Comparison of ENCODE assay signal across 28 cellular contexts in genomic region chr10:88938039-88938438, GRCh38. TPM values are rescaled to one million over a fixed set of nuclear protein-coding genes. Genes with fewer than 3 reads are reported as not detected.
DNase-seq lines count a peak whose midpoint lies in the region; ATAC-seq and TF ChIP-seq lines count a peak whose summit lies in the region.
"Had no signal": no experiment of that assay in that cellular context is flagged by ENCODE, and none has a peak within 500 bp of the region (broad histone marks: within the 10 kb centered on the region; RNA-seq: fewer than 3 reads in every experiment).

No MANE protein-coding gene starts in this region.

- no peaks in the 10 kb centered on the region for H3K9me2 ChIP-seq in OCI-LY7 (ENCODE audit: insufficient read depth, low read length)

- CTCF ChIA-PET in OCI-LY7 (lab: Charles Lee; ENCODE audit: unreplicated experiment) = interaction anchor here (2.1 kb wide), 1 partner anchor 278 kb away, joined by 4 read pairs; no protein-coding TSS in a partner anchor

- H3K36me3 Mint-ChIP-seq in activated T-helper 17 cell treated with anti-CD3 and anti-CD28 coated beads, Interleukin-2, amount 50 U/mL, for 72 hours (ENCODE audit: low read depth) = peaks cover 35% of the 10 kb centered on the region

- no peaks in the 10 kb centered on the region for H3K27me3 Mint-ChIP-seq in activated T-helper 17 cell treated with anti-CD3 and anti-CD28 coated beads, Interleukin-2, amount 50 U/mL, for 72 hours
- H3K27me3 Mint-ChIP-seq: CD4-positive, alpha-beta memory T cell had no signal

- peaks cover 3 to 81% (median 18%) of the 10 kb centered on the region in 3 donors for H3K4me1 ChIP-seq in gastroesophageal sphincter
- peaks cover 5 to 61% of the 10 kb centered on the region in 2 donors for H3K4me1 ChIP-seq in thoracic aorta (ENCODE audit: control insufficient read depth in 1 of 2, low read depth in 2 of 2)
- no peaks in the 10 kb centered on the region for H3K4me1 ChIP-seq in aorta (ENCODE audit: control insufficient read depth in 1 of 2, insufficient read depth in 2 of 2, low read length in 2 of 2)
- H3K4me1 ChIP-seq in OCI-LY7 (ENCODE audit: insufficient read depth, low read length, poor library complexity, severe bottlenecking) = peaks cover 21% of the 10 kb centered on the region

- POLR2A ChIA-PET in OCI-LY7 (lab: Charles Lee) = interaction anchor here (0.6 to 1.7 kb wide), 4 partner anchors 30 to 260 kb away, joined by 3 to 9 read pairs (median 3); no protein-coding TSS in a partner anchor

- H3K27ac Mint-ChIP-seq in activated T-helper 17 cell treated with anti-CD3 and anti-CD28 coated beads, Interleukin-2, amount 50 U/mL, for 72 hours = peak overlapping the region; percentile 36
- H3K27ac Mint-ChIP-seq: CD4-positive, alpha-beta memory T cell had no signal

- WGBS in gastroesophageal sphincter (ENCODE audit: low coverage in 1 of 2), 2 donors = no CpG with 5 or more reads among the region's 3 CpGs
- WGBS in aorta, 2 donors = 38 to 39% methylated on average over 3 of the region's 3 CpGs

- H3K27me3 ChIP-seq in gastroesophageal sphincter = no peaks in the 10 kb centered on the region
- H3K27me3 ChIP-seq in thoracic aorta (replicated peaks; ENCODE audit: insufficient read depth) = no peaks in the 10 kb centered on the region
- H3K27me3 ChIP-seq in aorta (ENCODE audit: control insufficient read depth in 1 of 2, insufficient read depth in 2 of 2, low read length in 1 of 2) = no peaks in the 10 kb centered on the region

- no peaks in the 10 kb centered on the region for H3K79me2 ChIP-seq in OCI-LY7 (ENCODE audit: insufficient read depth, low read depth, low read length)

- H3K4me1 Mint-ChIP-seq in activated T-helper 17 cell treated with anti-CD3 and anti-CD28 coated beads, Interleukin-2, amount 50 U/mL, for 72 hours = peaks cover 10% of the 10 kb centered on the region

- no peak for TF ChIP-seq POLR2A in gastroesophageal sphincter (IDR thresholded peaks at IDR 0.05)

- no peaks in the 10 kb centered on the region for H3K9me3 Mint-ChIP-seq in activated T-helper 17 cell treated with anti-CD3 and anti-CD28 coated beads, Interleukin-2, amount 50 U/mL, for 72 hours
- H3K9me3 Mint-ChIP-seq: CD4-positive, alpha-beta memory T cell had no signal

- H3K9me3 ChIP-seq in gastroesophageal sphincter = no peaks in the 10 kb centered on the region
- H3K9me3 ChIP-seq in thoracic aorta = no peaks in the 10 kb centered on the region
- no peaks in the 10 kb centered on the region for H3K9me3 ChIP-seq in aorta (ENCODE audit: control insufficient read depth, low read length)
- no peaks in the 10 kb centered on the region for H3K9me3 ChIP-seq in OCI-LY7 (ENCODE audit: low read length)
- H3K9me3 ChIP-seq: BLaER1 treated with 17β-estradiol and CSF1 and Interleukin-3, amounts not matched to agents 10 nM and 100 nM had no signal

- TF ChIP-seq EP300 in gastroesophageal sphincter (IDR thresholded peaks at IDR 0.05) = no peak

- no peak for TF ChIP-seq CTCF in gastroesophageal sphincter (IDR thresholded peaks at IDR 0.05)
- no peak for TF ChIP-seq CTCF in thoracic aorta (IDR thresholded peaks at IDR 0.05)
- TF ChIP-seq CTCF in OCI-LY7 (conservative IDR thresholded peaks at IDR 0.05; ENCODE audit: low read length) = no peak

- no peak for DNase-seq in thoracic aorta (ENCODE audit: low spot score)
- DNase-seq in aorta = no peak
- no peak for DNase-seq in OCI-LY7 (ENCODE audit: low spot score)
- no peak for DNase-seq in CD1c-positive myeloid dendritic cell (ENCODE audit: extremely low spot score)
- DNase-seq: AML-193; CD4-positive, alpha-beta memory T cell; COR-L47; DMS53; GM23248; H7; Kasumi-1; MV-4-11; NCI-H1105; NCI-H1436 treated with DMSO at 0.1 percent for 48 hours; NCI-H187 treated with DMSO at 0.1 percent for 48 hours; NCI-H2107; NCI-H524; NCI-H82; NK-92 treated with Interleukin-12 subunit alpha and Interleukin-12 subunit beta, amount 100 ng/mL, for 24 hours; Right ventricle myocardium superior; RPMI8226 had no signal

- no peak overlapping the region for H2AFZ ChIP-seq in OCI-LY7 (ENCODE audit: low read length)
- H2AFZ ChIP-seq: GM23248 had no signal

- peaks cover 36 to 89% of the 10 kb centered on the region in 2 donors for H3K36me3 ChIP-seq in gastroesophageal sphincter
- H3K36me3 ChIP-seq in thoracic aorta = peaks cover 81% of the 10 kb centered on the region
- H3K36me3 ChIP-seq in aorta (ENCODE audit: control insufficient read depth in 1 of 2, insufficient read depth in 2 of 2, low read length in 1 of 2) = peaks cover 22 to 36% of the 10 kb centered on the region in 2 donors
- peaks cover 13% of the 10 kb centered on the region; the same call in 1 of the 2 replicates for H3K36me3 ChIP-seq in OCI-LY7 (ENCODE audit: insufficient read depth, low read length)

- no peak for ATAC-seq in activated T-helper 17 cell treated with anti-CD3 and anti-CD28 coated beads, Interleukin-2, amount 50 U/mL, for 72 hours (replicated peaks)
- no peak for ATAC-seq in gastroesophageal sphincter
- ATAC-seq in thoracic aorta (ENCODE audit: insufficient number of reproducible peaks, low FRiP score, low read depth) = no peak
- no peak for ATAC-seq in aorta (ENCODE audit: low FRiP score)
- ATAC-seq in GM21515 (IDR thresholded peaks at IDR 0.05; ENCODE audit: unreplicated experiment) = no peak
- ATAC-seq: HepG2, K562 had no signal

- no peak overlapping the region for H3K4me3 ChIP-seq in gastroesophageal sphincter
- H3K4me3 ChIP-seq in thoracic aorta = no peak overlapping the region
- H3K4me3 ChIP-seq in aorta (ENCODE audit: low read length in 2 of 2) = no peak overlapping the region
- no peak overlapping the region for H3K4me3 ChIP-seq in OCI-LY7 (ENCODE audit: low read depth, low read length, poor library complexity, severe bottlenecking)
- H3K4me3 ChIP-seq: BLaER1 treated with 17β-estradiol and CSF1 and Interleukin-3, amounts not matched to agents 10 nM and 100 nM; GM23248; K562 had no signal

- H4K20me1 ChIP-seq in OCI-LY7 (ENCODE audit: insufficient read depth, low read length) = no peaks in the 10 kb centered on the region
- H4K20me1 ChIP-seq: BLaER1 treated with 17β-estradiol and CSF1 and Interleukin-3, amounts not matched to agents 10 nM and 100 nM had no signal

- intact Hi-C loops in aorta (cut with DNase I) (loop anchor here in 1 of 2 donors (10.0 kb wide), 1 partner anchor 277 kb away; no protein-coding TSS in a partner anchor), OCI-LY7 (cut with micrococcal nuclease; ENCODE audit: unreplicated experiment) (loop anchor here (5.0 kb wide), 1 partner anchor 174 kb away; no protein-coding TSS in a partner anchor)

- H3K27ac ChIP-seq in gastroesophageal sphincter (peak overlapping the region; percentile 82 to 94 (median 87)), thoracic aorta (peak overlapping the region; percentile 35 to 77), aorta (ENCODE audit: low read depth in 1 of 2, low read length in 2 of 2) (peak overlapping the region; percentile 30 to 42), OCI-LY7 (ENCODE audit: low read depth, low read length, poor library complexity, severe bottlenecking) (no peak overlapping the region)
- H3K27ac ChIP-seq: BLaER1 treated with 17β-estradiol and CSF1 and Interleukin-3, amounts not matched to agents 10 nM and 100 nM; GM23248 had no signal

- no TSS peak for BruUV-seq in OCI-LY7 (replicated peaks; lab: Mats Ljungman, UMichigan)

- H3K4me3 Mint-ChIP-seq in activated T-helper 17 cell treated with anti-CD3 and anti-CD28 coated beads, Interleukin-2, amount 50 U/mL, for 72 hours = no peak overlapping the region
- H3K4me3 Mint-ChIP-seq: CD4-positive, alpha-beta memory T cell had no signal

- H3K4me2 ChIP-seq in OCI-LY7 (ENCODE audit: low read length) = no peak overlapping the region
- H3K4me2 ChIP-seq: BLaER1 treated with 17β-estradiol and CSF1 and Interleukin-3, amounts not matched to agents 10 nM and 100 nM had no signal

RNA-seq across cellular contexts. Expression of gene ACTA2, which starts 14.5 kb away (rescaled TPM):
- total RNA-seq in activated T-helper 17 cell treated with anti-CD3 and anti-CD28 coated beads, Interleukin-2, amount 50 U/mL, for 72 hours = 10 to 100 TPM; 14.6 to 29.6 TPM
- total RNA-seq in gastroesophageal sphincter (1,000 to 10,000 TPM; 5,887 to 9,086 (median 7,887) TPM), thoracic aorta (over 10,000 TPM in 1 of 2 donors, 1,000 to 10,000 TPM in 1; 4,797 to 12,240 TPM), aorta (1,000 to 10,000 TPM; 3,684 to 9,611 TPM), OCI-LY7 (2022) (3.3 and 4.2 TPM in 2 replicates)
- 1,000 to 10,000 TPM; 3,163 to 4,826 TPM for polyA plus RNA-seq in aorta
- total RNA-seq in OCI-LY7 (2014; rRNA removed; shearing (Covaris generic)) = 1.4 and 5.0 TPM in 2 replicates
- total RNA-seq: H7 had no signal

RNA-seq across cellular contexts. Expression of gene FAS, which starts 52.6 kb away (rescaled TPM):
- total RNA-seq in activated T-helper 17 cell treated with anti-CD3 and anti-CD28 coated beads, Interleukin-2, amount 50 U/mL, for 72 hours = 100 to 1,000 TPM; 105 to 121 TPM
- total RNA-seq in gastroesophageal sphincter = 10 to 100 TPM; 15.0 to 27.5 (median 19.6) TPM
- total RNA-seq in thoracic aorta = 10 to 100 TPM; 24.0 to 32.6 TPM
- 10 to 100 TPM; 27.4 to 28.5 TPM for total RNA-seq in aorta
- 10 to 100 TPM in 1 of 2 donors, 1 to 10 TPM in 1; 9.5 to 28.5 TPM for polyA plus RNA-seq in aorta
- total RNA-seq in OCI-LY7 (2014; rRNA removed; shearing (Covaris generic)) = 7.7 and 10.1 TPM in 2 replicates
- total RNA-seq in OCI-LY7 (2022) = 19.2 and 21.0 TPM in 2 replicates

RNA-seq across cellular contexts. Expression of gene STAMBPL1, which starts 58.0 kb away (rescaled TPM):
- total RNA-seq in activated T-helper 17 cell treated with anti-CD3 and anti-CD28 coated beads, Interleukin-2, amount 50 U/mL, for 72 hours = 10 to 100 TPM; 27.6 to 72.5 TPM
- total RNA-seq in gastroesophageal sphincter (10 to 100 TPM; 14.4 to 26.3 (median 22.3) TPM), thoracic aorta (10 to 100 TPM in 1 of 2 donors, 1 to 10 TPM in 1; 2.2 to 10.0 TPM), aorta (10 to 100 TPM in 1 of 2 donors, 1 to 10 TPM in 1; 3.5 to 12.0 TPM), OCI-LY7 (2022) (41.0 and 44.4 TPM in 2 replicates)
- 1 to 10 TPM in 1 of 2 donors, under 1 TPM in 1; 0.63 to 2.3 TPM for polyA plus RNA-seq in aorta
- total RNA-seq in OCI-LY7 (2014; rRNA removed; shearing (Covaris generic)) = 47.2 and 69.0 TPM in 2 replicates
- total RNA-seq: G401 had no signal
- polyA plus RNA-seq: K562 had no signal

Comparison
In these comparisons a context has a peak if more than half of its experiments do, and no peak if none do; other contexts are left out.
1. RNA of gene ACTA2, which starts 14.5 kb away (total RNA-seq): 4,797 to 12,240 TPM in thoracic aorta, 3,684 to 9,611 TPM in aorta and 5,887 to 9,086 TPM in gastroesophageal sphincter; 14.6 to 29.6 TPM in activated T-helper 17 cell treated with anti-CD3 and anti-CD28 coated beads, Interleukin-2, amount 50 U/mL, for 72 hours and 1.4 to 5.0 TPM in OCI-LY7; every median in the first group is over 100 times any median in the second.